Comparison of ENCODE assay signal across 1 cellular context in genomic region chr12:52708010-52708409, GRCh38.
TF ChIP-seq lines count a peak whose summit lies in the region.

No MANE protein-coding gene starts in this region.

TF ChIP-seq in K562, 482 proteins besides CTCF, POLR2A, EP300 and RAD21 (continued from another document):
- no peak for TF ChIP-seq AFF1 (IDR thresholded peaks at IDR 0.05; ENCODE audit: low read depth in 1 of 2, partially characterized antibody in 2 of 2)
- no peak for TF ChIP-seq HDGF (IDR thresholded peaks at IDR 0.05)
- TF ChIP-seq CLOCK (CRISPR knock-in tag; IDR thresholded peaks at IDR 0.05; ENCODE audit: borderline replicate concordance) = no peak
- no peak for TF ChIP-seq RBBP5 (IDR thresholded peaks at IDR 0.05; ENCODE audit: borderline replicate concordance, insufficient read depth, low read length, poor library complexity, severe bottlenecking)
- TF ChIP-seq TAF1 (IDR thresholded peaks at IDR 0.05; ENCODE audit: control insufficient read depth, extremely low read depth, insufficient read depth, low read length, severe bottlenecking) = no peak
- no peak for TF ChIP-seq BRCA1 (IDR thresholded peaks at IDR 0.05)
- TF ChIP-seq BRCA1 (CRISPR knock-in tag; IDR thresholded peaks at IDR 0.05) = no peak
- TF ChIP-seq ZNF239 (CRISPR knock-in tag; IDR thresholded peaks at IDR 0.05) = no peak
- no peak for TF ChIP-seq IRF1 (CRISPR knock-in tag; IDR thresholded peaks at IDR 0.05; ENCODE audit: borderline replicate concordance)
- no peak for TF ChIP-seq HMG20B (CRISPR knock-in tag; IDR thresholded peaks at IDR 0.05)
- TF ChIP-seq FOXK2 (conservative IDR thresholded peaks at IDR 0.05 in 1 of 2, IDR thresholded peaks at IDR 0.05 in 1 of 2; ENCODE audit: low read depth in 2 of 2) = peak; percentile 45 to 67; a peak in 3 of 4 replicates
- peak; percentile 41; the same call in 1 of the 2 replicates for TF ChIP-seq JUND (IDR thresholded peaks at IDR 0.05; ENCODE audit: borderline replicate concordance, low read depth, low read length)
- TF ChIP-seq JUND (tag; IDR thresholded peaks at IDR 0.05; ENCODE audit: borderline replicate concordance, low read depth, low read length) = peak; percentile 45; the same call in 1 of the 3 replicates
- no peak for TF ChIP-seq ZNF507 (tag; conservative IDR thresholded peaks at IDR 0.05)
- TF ChIP-seq YBX1 (IDR thresholded peaks at IDR 0.05) = no peak
- peak; percentile 84 for TF ChIP-seq SOX6 (IDR thresholded peaks at IDR 0.05)
- no peak for TF ChIP-seq CHD4 (IDR thresholded peaks at IDR 0.05; ENCODE audit: insufficient read depth, insufficient replicate concordance, low read depth, low read length, poor library complexity, severe bottlenecking)
- TF ChIP-seq ZFP36 (IDR thresholded peaks at IDR 0.05; ENCODE audit: low read depth, low read length, partially characterized antibody) = no peak
- no peak for TF ChIP-seq RB1 (IDR thresholded peaks at IDR 0.05; ENCODE audit: low read depth)
- TF ChIP-seq CAMTA2 (CRISPR knock-in tag; conservative IDR thresholded peaks at IDR 0.05) = no peak
- TF ChIP-seq HMGN3 (IDR thresholded peaks at IDR 0.05; ENCODE audit: borderline replicate concordance, extremely low read depth, insufficient read length, low read depth, low read length) = no peak
- TF ChIP-seq MTA2 (IDR thresholded peaks at IDR 0.05; ENCODE audit: low read depth) = no peak
- TF ChIP-seq MGA (IDR thresholded peaks at IDR 0.05) = no peak
- no peak for TF ChIP-seq NFIC (IDR thresholded peaks at IDR 0.05)
- TF ChIP-seq ZNF699 (CRISPR knock-in tag; IDR thresholded peaks at IDR 0.05; ENCODE audit: insufficient replicate concordance) = no peak
- TF ChIP-seq ZFP30 (CRISPR knock-in tag; IDR thresholded peaks at IDR 0.05; ENCODE audit: borderline replicate concordance) = no peak
- TF ChIP-seq TRIM28 (IDR thresholded peaks at IDR 0.05) = no peak
- TF ChIP-seq ARHGAP35 (IDR thresholded peaks at IDR 0.05; ENCODE audit: partially characterized antibody) = no peak
- TF ChIP-seq ZNF77 (CRISPR knock-in tag; IDR thresholded peaks at IDR 0.05) = no peak
- no peak for TF ChIP-seq FOS (IDR thresholded peaks at IDR 0.05; ENCODE audit: extremely low read depth, insufficient read length)
- no peak for TF ChIP-seq POLR2H (tag; IDR thresholded peaks at IDR 0.05; ENCODE audit: low read depth)
- TF ChIP-seq PURB (CRISPR knock-in tag; IDR thresholded peaks at IDR 0.05; ENCODE audit: low read depth) = no peak
- TF ChIP-seq CHD1 (IDR thresholded peaks at IDR 0.05; ENCODE audit: low read length) = no peak
- no peak for TF ChIP-seq ZBTB7A (IDR thresholded peaks at IDR 0.05; ENCODE audit: borderline replicate concordance, control insufficient read depth, low read depth, low read length)
- TF ChIP-seq L3MBTL2 (IDR thresholded peaks at IDR 0.05) = no peak
- TF ChIP-seq STAT5A (IDR thresholded peaks at IDR 0.05; ENCODE audit: borderline replicate concordance, low read length) = no peak
- no peak for TF ChIP-seq ZC3H4 (CRISPR knock-in tag; IDR thresholded peaks at IDR 0.05; ENCODE audit: borderline replicate concordance)
- TF ChIP-seq CBX1 (IDR thresholded peaks at IDR 0.05; ENCODE audit: low read depth) = no peak
- TF ChIP-seq CREBBP (IDR thresholded peaks at IDR 0.05; ENCODE audit: low read depth, low read length) = no peak
- no peak for TF ChIP-seq SRF (CRISPR knock-in tag; IDR thresholded peaks at IDR 0.05)
- no peak for TF ChIP-seq ELF2 (CRISPR knock-in tag; IDR thresholded peaks at IDR 0.05)
